ENCODE assay signal across 17 cellular contexts in genomic region chr4:28469886-28470285, GRCh38.
"Had no signal": no experiment of that assay in that cellular context is flagged by ENCODE, and none has a peak within 500 bp of the region (broad histone marks: within the 10 kb centered on the region; RNA-seq: fewer than 3 reads in every experiment).

No MANE protein-coding gene starts in this region.

- H3K27ac ChIP-seq: gastroesophageal sphincter, heart right ventricle, prostate gland, stomach, uterus had no signal

- H3K36me3 ChIP-seq: gastroesophageal sphincter, heart right ventricle, prostate gland, stomach, uterus had no signal

- H3K27ac Mint-ChIP-seq: activated CD8-positive, alpha-beta T cell treated with anti-CD3 and anti-CD28 coated beads, Interleukin-2, amount 10 ng/mL, durations not matched to agents 7 days and 5 days; activated naive CD8-positive, alpha-beta T cell treated with anti-CD3 and anti-CD28 coated beads, Interleukin-2, amount 10 ng/mL, durations not matched to agents 7 days and 5 days; activated T-helper 1 cell treated with anti-CD3 and anti-CD28 coated beads, Interleukin-12 subunit alpha, Interleukin-12 subunit beta, Interleukin-2, Interleukin-4 antibody, amounts not matched to agents 30 ng/mL and 10 ng/mL and 1 ng/mL, durations not matched to agents 14 hours and 24 hours and 36 hours; T-helper 17 cell; WTC11 had no signal

- H3K4me1 Mint-ChIP-seq: activated naive CD8-positive, alpha-beta T cell treated with anti-CD3 and anti-CD28 coated beads, Interleukin-2, amount 10 ng/mL, durations not matched to agents 7 days and 5 days; neural crest cell; T-helper 17 cell; WTC11 had no signal

- DNase-seq: activated CD4-positive, alpha-beta T cell treated with anti-CD3 and anti-CD28 coated beads for 48 hours; activated CD8-positive, alpha-beta memory T cell treated with anti-CD3 and anti-CD28 coated beads, Interleukin-2, amount 50 U/mL, for 4 hours; activated CD8-positive, alpha-beta T cell treated with anti-CD3 and anti-CD28 coated beads, Interleukin-2, amount 10 ng/mL, durations not matched to agents 7 days and 5 days; activated naive CD8-positive, alpha-beta T cell treated with anti-CD3 and anti-CD28 coated beads, Interleukin-2, amount 10 ng/mL, durations not matched to agents 7 days and 5 days; aorta; heart right ventricle; mammary epithelial cell; right cardiac atrium; stimulated activated CD4-positive, alpha-beta T cell treated with anti-CD3 and anti-CD28 coated beads, Interleukin-1b, Interleukin-23, amount 100 ng/mL, for 48 hours; stomach; T-helper 17 cell; uterus had no signal

- H3K27me3 ChIP-seq: gastroesophageal sphincter, heart right ventricle, stomach, uterus had no signal

- H3K9me3 Mint-ChIP-seq: activated naive CD8-positive, alpha-beta T cell treated with anti-CD3 and anti-CD28 coated beads, Interleukin-2, amount 10 ng/mL, durations not matched to agents 7 days and 5 days; activated T-helper 1 cell treated with anti-CD3 and anti-CD28 coated beads, Interleukin-12 subunit alpha, Interleukin-12 subunit beta, Interleukin-2, Interleukin-4 antibody, amounts not matched to agents 30 ng/mL and 10 ng/mL and 1 ng/mL, durations not matched to agents 14 hours and 24 hours and 36 hours had no signal

- H3K4me1 ChIP-seq: gastroesophageal sphincter, heart right ventricle, prostate gland, stomach, uterus had no signal

- H3K27me3 Mint-ChIP-seq: activated naive CD8-positive, alpha-beta T cell treated with anti-CD3 and anti-CD28 coated beads, Interleukin-2, amount 10 ng/mL, durations not matched to agents 7 days and 5 days; T-helper 17 cell had no signal

- H3K4me3 Mint-ChIP-seq: activated CD8-positive, alpha-beta T cell treated with anti-CD3 and anti-CD28 coated beads, Interleukin-2, amount 10 ng/mL, durations not matched to agents 7 days and 5 days; activated naive CD8-positive, alpha-beta T cell treated with anti-CD3 and anti-CD28 coated beads, Interleukin-2, amount 10 ng/mL, durations not matched to agents 7 days and 5 days; activated T-helper 1 cell treated with anti-CD3 and anti-CD28 coated beads, Interleukin-12 subunit alpha, Interleukin-12 subunit beta, Interleukin-2, Interleukin-4 antibody, amounts not matched to agents 30 ng/mL and 10 ng/mL and 1 ng/mL, durations not matched to agents 14 hours and 24 hours and 36 hours; neural crest cell; T-helper 17 cell; WTC11 had no signal

- H3K9me3 ChIP-seq: gastroesophageal sphincter, prostate gland, stomach, uterus had no signal

- H3K4me3 ChIP-seq: gastroesophageal sphincter, heart right ventricle, prostate gland, stomach, uterus had no signal

- H3K36me3 Mint-ChIP-seq: activated naive CD8-positive, alpha-beta T cell treated with anti-CD3 and anti-CD28 coated beads, Interleukin-2, amount 10 ng/mL, durations not matched to agents 7 days and 5 days had no signal
